In the genomic region with DNA sequence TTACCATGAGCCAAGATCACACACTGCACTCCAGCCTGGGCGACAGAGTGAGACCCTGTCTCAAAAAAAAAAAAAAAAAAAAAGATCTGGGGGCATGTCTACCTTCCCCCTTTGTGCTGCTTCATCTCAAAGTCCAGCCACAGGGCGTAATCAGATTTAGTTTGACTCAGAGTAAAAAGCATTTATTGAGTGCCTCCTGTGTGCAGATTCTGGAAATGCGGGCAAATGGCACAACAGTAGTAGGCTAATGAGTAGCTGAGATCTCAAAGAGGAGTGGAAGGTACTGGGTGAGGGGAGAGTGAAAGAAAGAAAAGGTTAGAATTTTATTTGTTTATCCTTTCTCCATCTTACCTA, we compare ENCODE assay signal across 1 cellular context.
TF ChIP-seq lines count a peak whose summit lies in the region.

No MANE protein-coding gene starts in this region.

TF ChIP-seq in HepG2, 621 proteins besides CTCF, POLR2A, EP300 and RAD21 (continued from another document):
- TF ChIP-seq, protein P1, sequence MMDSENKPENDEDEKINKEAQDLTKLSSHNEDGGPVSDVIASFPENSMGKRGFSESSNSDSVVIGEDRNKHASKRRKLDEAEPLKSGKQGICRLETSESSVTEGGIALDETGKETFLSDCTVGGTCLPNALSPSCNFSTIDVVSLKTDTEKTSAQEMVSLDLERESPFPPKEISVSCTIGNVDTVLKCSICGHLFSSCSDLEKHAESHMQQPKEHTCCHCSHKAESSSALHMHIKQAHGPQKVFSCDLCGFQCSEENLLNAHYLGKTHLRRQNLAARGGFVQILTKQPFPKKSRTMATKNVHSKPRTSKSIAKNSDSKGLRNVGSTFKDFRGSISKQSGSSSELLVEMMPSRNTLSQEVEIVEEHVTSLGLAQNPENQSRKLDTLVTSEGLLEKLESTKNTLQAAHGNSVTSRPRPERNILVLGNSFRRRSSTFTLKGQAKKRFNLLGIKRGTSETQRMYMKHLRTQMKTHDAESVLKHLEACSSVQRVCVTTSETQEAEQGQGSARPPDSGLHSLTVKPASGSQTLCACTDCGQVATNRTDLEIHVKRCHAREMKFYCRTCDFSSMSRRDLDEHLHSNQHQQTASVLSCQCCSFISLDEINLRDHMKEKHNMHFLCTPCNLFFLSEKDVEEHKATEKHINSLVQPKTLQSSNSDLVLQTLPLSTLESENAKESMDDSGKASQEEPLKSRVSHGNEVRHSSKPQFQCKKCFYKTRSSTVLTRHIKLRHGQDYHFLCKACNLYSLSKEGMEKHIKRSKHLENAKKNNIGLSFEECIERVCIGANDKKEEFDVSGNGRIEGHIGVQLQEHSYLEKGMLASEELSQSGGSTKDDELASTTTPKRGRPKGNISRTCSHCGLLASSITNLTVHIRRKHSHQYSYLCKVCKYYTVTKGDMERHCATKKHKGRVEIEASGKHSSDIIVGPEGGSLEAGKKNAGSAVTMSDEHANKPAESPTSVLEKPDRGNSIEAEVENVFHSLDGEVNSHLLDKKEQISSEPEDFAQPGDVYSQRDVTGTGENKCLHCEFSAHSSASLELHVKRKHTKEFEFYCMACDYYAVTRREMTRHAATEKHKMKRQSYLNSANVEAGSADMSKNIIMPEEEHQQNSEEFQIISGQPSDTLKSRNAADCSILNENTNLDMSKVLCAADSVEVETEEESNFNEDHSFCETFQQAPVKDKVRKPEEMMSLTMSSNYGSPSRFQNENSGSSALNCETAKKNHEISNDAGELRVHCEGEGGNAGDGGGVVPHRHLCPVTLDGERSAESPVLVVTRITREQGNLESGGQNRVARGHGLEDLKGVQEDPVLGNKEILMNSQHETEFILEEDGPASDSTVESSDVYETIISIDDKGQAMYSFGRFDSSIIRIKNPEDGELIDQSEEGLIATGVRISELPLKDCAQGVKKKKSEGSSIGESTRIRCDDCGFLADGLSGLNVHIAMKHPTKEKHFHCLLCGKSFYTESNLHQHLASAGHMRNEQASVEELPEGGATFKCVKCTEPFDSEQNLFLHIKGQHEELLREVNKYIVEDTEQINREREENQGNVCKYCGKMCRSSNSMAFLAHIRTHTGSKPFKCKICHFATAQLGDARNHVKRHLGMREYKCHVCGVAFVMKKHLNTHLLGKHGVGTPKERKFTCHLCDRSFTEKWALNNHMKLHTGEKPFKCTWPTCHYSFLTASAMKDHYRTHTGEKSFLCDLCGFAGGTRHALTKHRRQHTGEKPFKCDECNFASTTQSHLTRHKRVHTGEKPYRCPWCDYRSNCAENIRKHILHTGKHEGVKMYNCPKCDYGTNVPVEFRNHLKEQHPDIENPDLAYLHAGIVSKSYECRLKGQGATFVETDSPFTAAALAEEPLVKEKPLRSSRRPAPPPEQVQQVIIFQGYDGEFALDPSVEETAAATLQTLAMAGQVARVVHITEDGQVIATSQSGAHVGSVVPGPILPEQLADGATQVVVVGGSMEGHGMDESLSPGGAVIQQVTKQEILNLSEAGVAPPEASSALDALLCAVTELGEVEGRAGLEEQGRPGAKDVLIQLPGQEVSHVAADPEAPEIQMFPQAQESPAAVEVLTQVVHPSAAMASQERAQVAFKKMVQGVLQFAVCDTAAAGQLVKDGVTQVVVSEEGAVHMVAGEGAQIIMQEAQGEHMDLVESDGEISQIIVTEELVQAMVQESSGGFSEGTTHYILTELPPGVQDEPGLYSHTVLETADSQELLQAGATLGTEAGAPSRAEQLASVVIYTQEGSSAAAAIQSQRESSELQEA (CRISPR knock-in tag; IDR thresholded peaks at IDR 0.05; ENCODE audit: not compliant biosample characterization): no peak
- TF ChIP-seq PAF1 (CRISPR knock-in tag; IDR thresholded peaks at IDR 0.05): no peak
- TF ChIP-seq KDM5B (CRISPR knock-in tag; IDR thresholded peaks at IDR 0.05; ENCODE audit: borderline replicate concordance): no peak
- TF ChIP-seq ZNF614 (CRISPR knock-in tag; IDR thresholded peaks at IDR 0.05; ENCODE audit: borderline replicate concordance): 0 out of 2 replicates have a peak, but pooled peaks have one; percentile 31
- TF ChIP-seq ZSCAN30 (CRISPR knock-in tag; IDR thresholded peaks at IDR 0.05): no peak
- TF ChIP-seq PAX8 (CRISPR knock-in tag; IDR thresholded peaks at IDR 0.05; ENCODE audit: borderline replicate concordance): no peak
- TF ChIP-seq, protein P2, sequence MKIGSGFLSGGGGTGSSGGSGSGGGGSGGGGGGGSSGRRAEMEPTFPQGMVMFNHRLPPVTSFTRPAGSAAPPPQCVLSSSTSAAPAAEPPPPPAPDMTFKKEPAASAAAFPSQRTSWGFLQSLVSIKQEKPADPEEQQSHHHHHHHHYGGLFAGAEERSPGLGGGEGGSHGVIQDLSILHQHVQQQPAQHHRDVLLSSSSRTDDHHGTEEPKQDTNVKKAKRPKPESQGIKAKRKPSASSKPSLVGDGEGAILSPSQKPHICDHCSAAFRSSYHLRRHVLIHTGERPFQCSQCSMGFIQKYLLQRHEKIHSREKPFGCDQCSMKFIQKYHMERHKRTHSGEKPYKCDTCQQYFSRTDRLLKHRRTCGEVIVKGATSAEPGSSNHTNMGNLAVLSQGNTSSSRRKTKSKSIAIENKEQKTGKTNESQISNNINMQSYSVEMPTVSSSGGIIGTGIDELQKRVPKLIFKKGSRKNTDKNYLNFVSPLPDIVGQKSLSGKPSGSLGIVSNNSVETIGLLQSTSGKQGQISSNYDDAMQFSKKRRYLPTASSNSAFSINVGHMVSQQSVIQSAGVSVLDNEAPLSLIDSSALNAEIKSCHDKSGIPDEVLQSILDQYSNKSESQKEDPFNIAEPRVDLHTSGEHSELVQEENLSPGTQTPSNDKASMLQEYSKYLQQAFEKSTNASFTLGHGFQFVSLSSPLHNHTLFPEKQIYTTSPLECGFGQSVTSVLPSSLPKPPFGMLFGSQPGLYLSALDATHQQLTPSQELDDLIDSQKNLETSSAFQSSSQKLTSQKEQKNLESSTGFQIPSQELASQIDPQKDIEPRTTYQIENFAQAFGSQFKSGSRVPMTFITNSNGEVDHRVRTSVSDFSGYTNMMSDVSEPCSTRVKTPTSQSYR (CRISPR knock-in tag; IDR thresholded peaks at IDR 0.05; ENCODE audit: borderline replicate concordance): no peak
- TF ChIP-seq FOXA3 (CRISPR knock-in tag; IDR thresholded peaks at IDR 0.05): no peak
- TF ChIP-seq NFIC (IDR thresholded peaks at IDR 0.05; ENCODE audit: low read length): no peak
- TF ChIP-seq PHF8 (CRISPR knock-in tag; IDR thresholded peaks at IDR 0.05): no peak
- no peak for TF ChIP-seq ATAD3A (CRISPR knock-in tag; IDR thresholded peaks at IDR 0.05)
- TF ChIP-seq, protein P3, sequence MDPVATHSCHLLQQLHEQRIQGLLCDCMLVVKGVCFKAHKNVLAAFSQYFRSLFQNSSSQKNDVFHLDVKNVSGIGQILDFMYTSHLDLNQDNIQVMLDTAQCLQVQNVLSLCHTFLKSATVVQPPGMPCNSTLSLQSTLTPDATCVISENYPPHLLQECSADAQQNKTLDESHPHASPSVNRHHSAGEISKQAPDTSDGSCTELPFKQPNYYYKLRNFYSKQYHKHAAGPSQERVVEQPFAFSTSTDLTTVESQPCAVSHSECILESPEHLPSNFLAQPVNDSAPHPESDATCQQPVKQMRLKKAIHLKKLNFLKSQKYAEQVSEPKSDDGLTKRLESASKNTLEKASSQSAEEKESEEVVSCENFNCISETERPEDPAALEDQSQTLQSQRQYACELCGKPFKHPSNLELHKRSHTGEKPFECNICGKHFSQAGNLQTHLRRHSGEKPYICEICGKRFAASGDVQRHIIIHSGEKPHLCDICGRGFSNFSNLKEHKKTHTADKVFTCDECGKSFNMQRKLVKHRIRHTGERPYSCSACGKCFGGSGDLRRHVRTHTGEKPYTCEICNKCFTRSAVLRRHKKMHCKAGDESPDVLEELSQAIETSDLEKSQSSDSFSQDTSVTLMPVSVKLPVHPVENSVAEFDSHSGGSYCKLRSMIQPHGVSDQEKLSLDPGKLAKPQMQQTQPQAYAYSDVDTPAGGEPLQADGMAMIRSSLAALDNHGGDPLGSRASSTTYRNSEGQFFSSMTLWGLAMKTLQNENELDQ (CRISPR knock-in tag; IDR thresholded peaks at IDR 0.05; ENCODE audit: borderline replicate concordance): no peak
- TF ChIP-seq, protein P4, sequence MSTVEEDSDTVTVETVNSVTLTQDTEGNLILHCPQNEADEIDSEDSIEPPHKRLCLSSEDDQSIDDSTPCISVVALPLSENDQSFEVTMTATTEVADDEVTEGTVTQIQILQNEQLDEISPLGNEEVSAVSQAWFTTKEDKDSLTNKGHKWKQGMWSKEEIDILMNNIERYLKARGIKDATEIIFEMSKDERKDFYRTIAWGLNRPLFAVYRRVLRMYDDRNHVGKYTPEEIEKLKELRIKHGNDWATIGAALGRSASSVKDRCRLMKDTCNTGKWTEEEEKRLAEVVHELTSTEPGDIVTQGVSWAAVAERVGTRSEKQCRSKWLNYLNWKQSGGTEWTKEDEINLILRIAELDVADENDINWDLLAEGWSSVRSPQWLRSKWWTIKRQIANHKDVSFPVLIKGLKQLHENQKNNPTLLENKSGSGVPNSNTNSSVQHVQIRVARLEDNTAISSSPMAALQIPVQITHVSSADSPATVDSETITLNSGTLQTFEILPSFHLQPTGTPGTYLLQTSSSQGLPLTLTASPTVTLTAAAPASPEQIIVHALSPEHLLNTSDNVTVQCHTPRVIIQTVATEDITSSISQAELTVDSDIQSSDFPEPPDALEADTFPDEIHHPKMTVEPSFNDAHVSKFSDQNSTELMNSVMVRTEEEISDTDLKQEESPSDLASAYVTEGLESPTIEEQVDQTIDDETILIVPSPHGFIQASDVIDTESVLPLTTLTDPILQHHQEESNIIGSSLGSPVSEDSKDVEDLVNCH (CRISPR knock-in tag; IDR thresholded peaks at IDR 0.05): no peak
- TF ChIP-seq ZNF605 (CRISPR knock-in tag; IDR thresholded peaks at IDR 0.05): no peak
- TF ChIP-seq, protein P5, sequence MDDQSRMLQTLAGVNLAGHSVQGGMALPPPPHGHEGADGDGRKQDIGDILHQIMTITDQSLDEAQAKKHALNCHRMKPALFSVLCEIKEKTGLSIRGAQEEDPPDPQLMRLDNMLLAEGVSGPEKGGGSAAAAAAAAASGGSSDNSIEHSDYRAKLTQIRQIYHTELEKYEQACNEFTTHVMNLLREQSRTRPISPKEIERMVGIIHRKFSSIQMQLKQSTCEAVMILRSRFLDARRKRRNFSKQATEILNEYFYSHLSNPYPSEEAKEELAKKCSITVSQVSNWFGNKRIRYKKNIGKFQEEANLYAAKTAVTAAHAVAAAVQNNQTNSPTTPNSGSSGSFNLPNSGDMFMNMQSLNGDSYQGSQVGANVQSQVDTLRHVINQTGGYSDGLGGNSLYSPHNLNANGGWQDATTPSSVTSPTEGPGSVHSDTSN (CRISPR knock-in tag; IDR thresholded peaks at IDR 0.05; ENCODE audit: borderline replicate concordance): no peak
- TF ChIP-seq, protein P6, sequence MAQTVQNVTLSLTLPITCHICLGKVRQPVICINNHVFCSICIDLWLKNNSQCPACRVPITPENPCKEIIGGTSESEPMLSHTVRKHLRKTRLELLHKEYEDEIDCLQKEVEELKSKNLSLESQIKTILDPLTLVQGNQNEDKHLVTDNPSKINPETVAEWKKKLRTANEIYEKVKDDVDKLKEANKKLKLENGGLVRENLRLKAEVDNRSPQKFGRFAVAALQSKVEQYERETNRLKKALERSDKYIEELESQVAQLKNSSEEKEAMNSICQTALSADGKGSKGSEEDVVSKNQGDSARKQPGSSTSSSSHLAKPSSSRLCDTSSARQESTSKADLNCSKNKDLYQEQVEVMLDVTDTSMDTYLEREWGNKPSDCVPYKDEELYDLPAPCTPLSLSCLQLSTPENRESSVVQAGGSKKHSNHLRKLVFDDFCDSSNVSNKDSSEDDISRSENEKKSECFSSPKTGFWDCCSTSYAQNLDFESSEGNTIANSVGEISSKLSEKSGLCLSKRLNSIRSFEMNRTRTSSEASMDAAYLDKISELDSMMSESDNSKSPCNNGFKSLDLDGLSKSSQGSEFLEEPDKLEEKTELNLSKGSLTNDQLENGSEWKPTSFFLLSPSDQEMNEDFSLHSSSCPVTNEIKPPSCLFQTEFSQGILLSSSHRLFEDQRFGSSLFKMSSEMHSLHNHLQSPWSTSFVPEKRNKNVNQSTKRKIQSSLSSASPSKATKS (CRISPR knock-in tag; IDR thresholded peaks at IDR 0.05): no peak
- TF ChIP-seq FOXK1 (CRISPR knock-in tag; IDR thresholded peaks at IDR 0.05; ENCODE audit: borderline replicate concordance, low read depth): no peak
- no peak for TF ChIP-seq PPARG (CRISPR knock-in tag; conservative IDR thresholded peaks at IDR 0.05)
- TF ChIP-seq, protein P7, sequence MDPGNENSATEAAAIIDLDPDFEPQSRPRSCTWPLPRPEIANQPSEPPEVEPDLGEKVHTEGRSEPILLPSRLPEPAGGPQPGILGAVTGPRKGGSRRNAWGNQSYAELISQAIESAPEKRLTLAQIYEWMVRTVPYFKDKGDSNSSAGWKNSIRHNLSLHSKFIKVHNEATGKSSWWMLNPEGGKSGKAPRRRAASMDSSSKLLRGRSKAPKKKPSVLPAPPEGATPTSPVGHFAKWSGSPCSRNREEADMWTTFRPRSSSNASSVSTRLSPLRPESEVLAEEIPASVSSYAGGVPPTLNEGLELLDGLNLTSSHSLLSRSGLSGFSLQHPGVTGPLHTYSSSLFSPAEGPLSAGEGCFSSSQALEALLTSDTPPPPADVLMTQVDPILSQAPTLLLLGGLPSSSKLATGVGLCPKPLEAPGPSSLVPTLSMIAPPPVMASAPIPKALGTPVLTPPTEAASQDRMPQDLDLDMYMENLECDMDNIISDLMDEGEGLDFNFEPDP (CRISPR knock-in tag; conservative IDR thresholded peaks at IDR 0.05): no peak
- TF ChIP-seq ZNF556 (CRISPR knock-in tag; IDR thresholded peaks at IDR 0.05; ENCODE audit: borderline replicate concordance): no peak
- TF ChIP-seq JDP2 (CRISPR knock-in tag; IDR thresholded peaks at IDR 0.05; ENCODE audit: borderline replicate concordance): no peak
- TF ChIP-seq GTF3A (CRISPR knock-in tag; conservative IDR thresholded peaks at IDR 0.05): 0 out of 2 replicates have a peak, but pooled peaks have one; percentile 4
